ENCODE assay signal across 10 cellular contexts in genomic region chr4:53656421-53656981, GRCh38.
DNase-seq lines count a peak whose midpoint lies in the region; ATAC-seq, FAIRE-seq and TF ChIP-seq lines count a peak whose summit lies in the region.
"Had no signal": no experiment of that assay in that cellular context is flagged by ENCODE, and none has a peak within 500 bp of the region (broad histone marks: within the 10 kb centered on the region; RNA-seq: fewer than 3 reads in every experiment).

No MANE protein-coding gene starts in this region.

- H2AFZ ChIP-seq in GM12878 (ENCODE audit: control insufficient read depth, low read depth, low read length) = no peak overlapping the region

- FAIRE-seq in GM12878 (lab: Jason Lieb, UNC) (no peak), kidney (lab: Jason Lieb, UNC) (no peak)

- H3K9me3 ChIP-seq in GM12878 (replicated peaks; ENCODE audit: control insufficient read depth, insufficient read depth, low read length) = no peaks in the 10 kb centered on the region
- no peaks in the 10 kb centered on the region for H3K9me3 ChIP-seq in tibial artery
- no peaks in the 10 kb centered on the region for H3K9me3 ChIP-seq in kidney (ENCODE audit: control insufficient read depth in 1 of 2, low read length in 2 of 2)

- no peak for TF ChIP-seq POLR2A in GM12878 (IDR thresholded peaks at IDR 0.05; ENCODE audit: low read depth, low read length)

- ATAC-seq in GM12878 = no peak
- no peak for ATAC-seq in GM19023 (IDR thresholded peaks at IDR 0.05; ENCODE audit: unreplicated experiment)

- TF ChIP-seq RAD21 in GM12878 (IDR thresholded peaks at IDR 0.05; ENCODE audit: insufficient read depth, low read depth, low read length) = 0 out of 2 replicates have a peak, but pooled peaks have one; percentile 15

- CTCF ChIA-PET in GM12878 (lab: Yijun Ruan, JAX) = interaction anchor here (1.6 to 9.9 kb wide), 4 partner anchors 13 to 148 kb away, joined by 4 to 112 read pairs (median 62); no protein-coding TSS in a partner anchor

- RAD21 ChIA-PET in GM12878 (lab: Charles Lee; ENCODE audit: unreplicated experiment) = interaction anchor here (3.7 to 8.3 kb wide), 3 partner anchors 14 to 48 kb away, joined by 25 to 145 read pairs (median 121); no protein-coding TSS in a partner anchor

- no peak overlapping the region for H3K27ac ChIP-seq in GM12878 (ENCODE audit: control insufficient read depth, insufficient read depth)
- H3K27ac ChIP-seq in tibial artery = peak overlapping the region; percentile 40 to 43
- H3K27ac ChIP-seq in kidney (ENCODE audit: low read depth in 2 of 2, low read length in 2 of 2) = peak overlapping the region in 1 of 2 donors; percentile 57

- H3K4me1 ChIP-seq in GM12878 (ENCODE audit: control insufficient read depth, insufficient read depth, low read length) (peaks cover 16% of the 10 kb centered on the region), tibial artery (peaks cover 0 to 21% (median 5%) of the 10 kb centered on the region in 4 donors), kidney (ENCODE audit: control insufficient read depth in 1 of 2, insufficient read depth in 1 of 2, low read depth in 1 of 2, low read length in 2 of 2) (peaks cover 21 to 26% of the 10 kb centered on the region in 2 donors)

- H4K20me1 ChIP-seq in GM12878 (ENCODE audit: control insufficient read depth, insufficient read depth) = no peaks in the 10 kb centered on the region

- H3K79me2 ChIP-seq in GM12878 (ENCODE audit: control insufficient read depth, insufficient read depth, low read length) = no peaks in the 10 kb centered on the region

- POLR2A ChIA-PET in GM12878 (lab: Charles Lee) = interaction anchor here (1.3 to 4.8 kb wide), 2 partner anchors 42 to 46 kb away, joined by 3 to 27 read pairs; no protein-coding TSS in a partner anchor

- no peak overlapping the region for H3K4me2 ChIP-seq in GM12878 (ENCODE audit: control insufficient read depth, insufficient read depth)

- DNase-seq in LHCN-M2 (ENCODE audit: low read depth) (peak; percentile 57), GM12878 (ENCODE audit: low read depth, low spot score) (no peak), inferior parietal cortex (ENCODE audit: extremely low spot score) (peak; percentile 20), tibial artery (peak in 1 of 2 donors; percentile 61), NCI-H146 treated with DMSO at 0.1 percent for 48 hours (lab: John Stamatoyannopoulos, UW; ENCODE audit: unreplicated experiment) (no peak), SK-N-DZ (ENCODE audit: low spot score) (no peak), kidney (no peak)
- DNase-seq: NK-92 treated with Interleukin-12 subunit alpha and Interleukin-12 subunit beta, amount 100 ng/mL, for 24 hours; stimulated activated CD4-positive, alpha-beta T cell treated with anti-CD3 and anti-CD28 coated beads, Interleukin-1b, Interleukin-23, amount 100 ng/mL, for 48 hours had no signal

- intact Hi-C loops in GM12878 (cut with micrococcal nuclease; ENCODE audit: unreplicated experiment) (no loop called here), tibial artery (cut with DNase I; ENCODE audit: low total_unique reads) (no loop called here), kidney (cut with DNase I) (no loop called here)

- H3K36me3 ChIP-seq in GM12878 (ENCODE audit: control insufficient read depth in 2 of 2, insufficient read depth in 2 of 2, low read length in 1 of 2) (no peaks in the 10 kb centered on the region), tibial artery (no peaks in the 10 kb centered on the region), kidney (ENCODE audit: control insufficient read depth in 1 of 2, insufficient read depth in 2 of 2, low read length in 2 of 2) (no peaks in the 10 kb centered on the region)

- TF ChIP-seq CTCF in GM12878 (IDR thresholded peaks at IDR 0.05 in 2 of 3, conservative IDR thresholded peaks at IDR 0.05 in 1 of 3; ENCODE audit: control insufficient read depth in 2 of 3, extremely low read depth in 1 of 3, insufficient read depth in 1 of 3, low read depth in 3 of 3, low read length in 3 of 3) (peak in 1 of 3 experiments; percentile 3; a peak in 2 of 6 replicates), tibial artery (IDR thresholded peaks at IDR 0.05) (peak; percentile 41 to 46), kidney (IDR thresholded peaks at IDR 0.05; ENCODE audit: borderline replicate concordance, extremely low read depth, insufficient read depth) (no peak)

- H3K4me3 ChIP-seq in GM12878 (no peak overlapping the region), tibial artery (no peak overlapping the region), kidney (ENCODE audit: low read length in 2 of 2) (no peak overlapping the region)

- WGBS in GM12878 (ENCODE audit: insufficient coverage, insufficient replicate concordance, low lambda C conversion rate, missing lambda C conversion rate) = 75% methylated on average over 7 of the region's 7 CpGs

- H3K27me3 ChIP-seq in GM12878 (replicated peaks in 1 of 2; ENCODE audit: control insufficient read depth in 2 of 2, insufficient read depth in 2 of 2, low read length in 1 of 2) = no peaks in the 10 kb centered on the region
- no peaks in the 10 kb centered on the region for H3K27me3 ChIP-seq in tibial artery

- no TSS peak for BruUV-seq in GM12878 (replicated peaks; lab: Mats Ljungman, UMichigan)

- in situ Hi-C loops in GM12878 (cut with MboI) = no loop called here

- SMC1A ChIA-PET in GM12878 (lab: Charles Lee; ENCODE audit: uncharacterized antibody, unreplicated experiment) = interaction anchor here (1.7 to 12.8 kb wide), 6 partner anchors 15 to 152 kb away, joined by 7 to 110 read pairs (median 104); no protein-coding TSS in a partner anchor

- H3K9ac ChIP-seq in GM12878 (ENCODE audit: control insufficient read depth, insufficient read depth, low read length) (no peak overlapping the region), kidney (ENCODE audit: low read length in 2 of 2) (no peak overlapping the region)

- no peak for TF ChIP-seq EP300 in GM12878 (IDR thresholded peaks at IDR 0.05; ENCODE audit: borderline replicate concordance in 1 of 2, control insufficient read depth in 1 of 2, low read depth in 2 of 2, low read length in 2 of 2)

TF ChIP-seq in GM12878, 131 proteins besides CTCF, POLR2A, EP300 and RAD21:
- TF ChIP-seq MYC (IDR thresholded peaks at IDR 0.05; ENCODE audit: insufficient read depth, insufficient read length, insufficient replicate concordance, low read length, severe bottlenecking) = no peak
- TF ChIP-seq, protein P1, sequence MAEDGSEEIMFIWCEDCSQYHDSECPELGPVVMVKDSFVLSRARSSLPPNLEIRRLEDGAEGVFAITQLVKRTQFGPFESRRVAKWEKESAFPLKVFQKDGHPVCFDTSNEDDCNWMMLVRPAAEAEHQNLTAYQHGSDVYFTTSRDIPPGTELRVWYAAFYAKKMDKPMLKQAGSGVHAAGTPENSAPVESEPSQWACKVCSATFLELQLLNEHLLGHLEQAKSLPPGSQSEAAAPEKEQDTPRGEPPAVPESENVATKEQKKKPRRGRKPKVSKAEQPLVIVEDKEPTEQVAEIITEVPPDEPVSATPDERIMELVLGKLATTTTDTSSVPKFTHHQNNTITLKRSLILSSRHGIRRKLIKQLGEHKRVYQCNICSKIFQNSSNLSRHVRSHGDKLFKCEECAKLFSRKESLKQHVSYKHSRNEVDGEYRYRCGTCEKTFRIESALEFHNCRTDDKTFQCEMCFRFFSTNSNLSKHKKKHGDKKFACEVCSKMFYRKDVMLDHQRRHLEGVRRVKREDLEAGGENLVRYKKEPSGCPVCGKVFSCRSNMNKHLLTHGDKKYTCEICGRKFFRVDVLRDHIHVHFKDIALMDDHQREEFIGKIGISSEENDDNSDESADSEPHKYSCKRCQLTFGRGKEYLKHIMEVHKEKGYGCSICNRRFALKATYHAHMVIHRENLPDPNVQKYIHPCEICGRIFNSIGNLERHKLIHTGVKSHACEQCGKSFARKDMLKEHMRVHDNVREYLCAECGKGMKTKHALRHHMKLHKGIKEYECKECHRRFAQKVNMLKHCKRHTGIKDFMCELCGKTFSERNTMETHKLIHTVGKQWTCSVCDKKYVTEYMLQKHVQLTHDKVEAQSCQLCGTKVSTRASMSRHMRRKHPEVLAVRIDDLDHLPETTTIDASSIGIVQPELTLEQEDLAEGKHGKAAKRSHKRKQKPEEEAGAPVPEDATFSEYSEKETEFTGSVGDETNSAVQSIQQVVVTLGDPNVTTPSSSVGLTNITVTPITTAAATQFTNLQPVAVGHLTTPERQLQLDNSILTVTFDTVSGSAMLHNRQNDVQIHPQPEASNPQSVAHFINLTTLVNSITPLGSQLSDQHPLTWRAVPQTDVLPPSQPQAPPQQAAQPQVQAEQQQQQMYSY (CRISPR knock-in tag; IDR thresholded peaks at IDR 0.05) = no peak
- TF ChIP-seq PAX5 (IDR thresholded peaks at IDR 0.05; ENCODE audit: borderline replicate concordance, low read depth, low read length) = no peak
- no peak for TF ChIP-seq POU2F2 (IDR thresholded peaks at IDR 0.05; ENCODE audit: borderline replicate concordance, low read depth, low read length)
- no peak for TF ChIP-seq CEBPB (IDR thresholded peaks at IDR 0.05; ENCODE audit: borderline replicate concordance in 1 of 2, low read depth in 2 of 2, low read length in 2 of 2)
- TF ChIP-seq TBL1XR1 (IDR thresholded peaks at IDR 0.05; ENCODE audit: low read depth, low read length) = no peak
- TF ChIP-seq SUZ12 (IDR thresholded peaks at IDR 0.05; ENCODE audit: unreplicated experiment) = no peak
- TF ChIP-seq SMAD5 (IDR thresholded peaks at IDR 0.05; ENCODE audit: low read depth) = no peak
- TF ChIP-seq JUND (IDR thresholded peaks at IDR 0.05; ENCODE audit: low read depth, low read length) = no peak
- TF ChIP-seq POLR2AphosphoS2 (IDR thresholded peaks at IDR 0.05; ENCODE audit: low read depth, low read length) = no peak

Comparison
In these comparisons a context has a peak if more than half of its experiments do, and no peak if none do; other contexts are left out.
1. DNase-seq: peak in LHCN-M2 (single experiment) and inferior parietal cortex (single experiment); none in GM12878 (single experiment), NCI-H146 treated with DMSO at 0.1 percent for 48 hours (single experiment), SK-N-DZ (single experiment) and kidney (single experiment).